ENCODE assay signal across 21 cellular contexts in the genomic region with DNA sequence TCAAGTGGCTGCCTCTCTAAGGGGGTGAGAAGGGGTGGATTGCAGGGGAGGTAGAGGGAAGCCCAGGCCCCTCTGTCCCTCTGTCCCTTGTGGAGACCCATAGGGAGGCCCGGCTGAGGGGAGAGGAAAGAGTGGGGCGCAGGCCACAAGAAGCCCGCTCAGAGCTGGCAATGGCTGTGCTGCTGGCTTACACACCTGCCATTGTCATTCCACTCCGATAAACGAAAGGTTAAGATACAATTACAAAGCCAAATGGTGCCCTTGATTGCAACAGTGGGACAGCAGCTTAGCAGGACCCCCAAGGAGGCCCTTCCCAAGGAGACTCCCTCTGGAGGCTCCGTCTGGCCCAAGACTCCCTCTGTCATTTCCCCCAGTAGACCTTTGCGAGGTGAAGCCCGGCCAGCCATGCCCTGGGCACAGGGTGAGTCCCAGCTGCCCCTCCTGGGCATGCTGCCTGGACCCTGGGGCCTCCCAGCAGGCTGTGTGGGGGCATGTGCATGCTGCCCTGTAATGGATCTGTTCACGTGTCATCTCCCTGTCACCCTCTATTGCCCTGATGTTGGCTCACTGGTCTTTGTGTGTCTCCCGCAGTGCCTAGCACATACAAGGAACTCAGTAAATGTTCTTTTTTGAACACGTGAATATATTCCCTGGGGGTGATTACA. TPM values are rescaled to one million over a fixed set of nuclear protein-coding genes. Genes with fewer than 3 reads are reported as not detected.
A peak's percentile ranks its signal among the peaks of the same experiment; 100 is the strongest.
DNase-seq lines count a peak whose midpoint lies in the region; ATAC-seq and TF ChIP-seq lines count a peak whose summit lies in the region.
"Had no signal": no experiment of that assay in that cellular context is flagged by ENCODE, and none has a peak within 500 bp of the region (broad histone marks: within the 10 kb centered on the region; RNA-seq: fewer than 3 reads in every experiment).

No MANE protein-coding gene starts in this region.

- intact Hi-C loops in left ventricle myocardium inferior (cut with micrococcal nuclease) = no loop called here

- peaks cover 53% of the 10 kb centered on the region for H3K4me1 ChIP-seq in SJCRH30
- peaks cover 70% of the 10 kb centered on the region for H3K4me1 ChIP-seq in left ventricle myocardium inferior
- H3K4me1 ChIP-seq in skeletal muscle tissue (ENCODE audit: control insufficient read depth in 3 of 3, insufficient read depth in 3 of 3, low read length in 3 of 3) = peaks cover 29 to 57% (median 49%) of the 10 kb centered on the region in 3 donors

- H3K27ac ChIP-seq in SJCRH30 (peak overlapping the region; percentile 57), left ventricle myocardium inferior (replicated peaks) (peak overlapping the region; percentile 69), skeletal muscle tissue (ENCODE audit: low read depth, low read length) (peak overlapping the region; percentile 37)
- H3K27ac ChIP-seq: BLaER1, SK-N-MC had no signal

- in situ Hi-C loops in GM13977 (cut with MboI; ENCODE audit: low pct_unique_long_range_greater_than_20kb, low sequenced_read_pairs, unreplicated experiment) = no loop called here

- peaks cover 9% of the 10 kb centered on the region for H3K4me1 Mint-ChIP-seq in T-helper 2 cell treated with Interferon-gamma antibody and Interleukin-4, amounts not matched to agents 5 μg/mL and 100 μg/mL, for 36 hours (ENCODE audit: low read depth)
- H3K4me1 Mint-ChIP-seq: CD8-positive, alpha-beta memory T cell had no signal

- no peak overlapping the region for H3K4me3 ChIP-seq in SJCRH30
- H3K4me3 ChIP-seq in left ventricle myocardium inferior = no peak overlapping the region
- H3K4me3 ChIP-seq in skeletal muscle tissue (ENCODE audit: low read length in 3 of 3) = peak overlapping the region in 2 of 3 donors; percentile 24 to 54
- H3K4me3 ChIP-seq: BLaER1, SK-N-MC had no signal

- H3K9me3 ChIP-seq in SJCRH30 (replicated peaks) = no peaks in the 10 kb centered on the region; the same call in 1 of the 2 replicates
- no peaks in the 10 kb centered on the region for H3K9me3 ChIP-seq in left ventricle myocardium inferior (replicated peaks)
- no peaks in the 10 kb centered on the region for H3K9me3 ChIP-seq in skeletal muscle tissue (ENCODE audit: control insufficient read depth in 3 of 3, low read length in 3 of 3)
- H3K9me3 ChIP-seq: BLaER1 had no signal

- H3K9me3 Mint-ChIP-seq in T-helper 2 cell treated with Interferon-gamma antibody and Interleukin-4, amounts not matched to agents 5 μg/mL and 100 μg/mL, for 36 hours = no peaks in the 10 kb centered on the region
- H3K9me3 Mint-ChIP-seq: HFFc6 had no signal

- H3K27me3 Mint-ChIP-seq in T-helper 2 cell treated with Interferon-gamma antibody and Interleukin-4, amounts not matched to agents 5 μg/mL and 100 μg/mL, for 36 hours (ENCODE audit: low read depth) = peaks cover 4% of the 10 kb centered on the region

- no peak overlapping the region for H3K27ac Mint-ChIP-seq in T-helper 2 cell treated with Interferon-gamma antibody and Interleukin-4, amounts not matched to agents 5 μg/mL and 100 μg/mL, for 36 hours
- H3K27ac Mint-ChIP-seq: CD8-positive, alpha-beta memory T cell; HFFc6 had no signal

- H3K4me3 Mint-ChIP-seq in T-helper 2 cell treated with Interferon-gamma antibody and Interleukin-4, amounts not matched to agents 5 μg/mL and 100 μg/mL, for 36 hours = no peak overlapping the region
- H3K4me3 Mint-ChIP-seq: CD8-positive, alpha-beta memory T cell; HFFc6 had no signal

- no peak for ATAC-seq in GM21825 (IDR thresholded peaks at IDR 0.05; ENCODE audit: unreplicated experiment)

- TF ChIP-seq CTCF in left ventricle myocardium inferior (IDR thresholded peaks at IDR 0.05; ENCODE audit: borderline replicate concordance) (no peak), GM13977 (IDR thresholded peaks at IDR 0.05; ENCODE audit: extremely low read depth, insufficient read depth, missing control alignments) (no peak)

- H3K36me3 ChIP-seq in SJCRH30 (no peaks in the 10 kb centered on the region), left ventricle myocardium inferior (no peaks in the 10 kb centered on the region), skeletal muscle tissue (ENCODE audit: control insufficient read depth in 3 of 3, insufficient read depth in 3 of 3, low read length in 3 of 3) (no peaks in the 10 kb centered on the region)
- H3K36me3 ChIP-seq: BLaER1 had no signal

- no peaks in the 10 kb centered on the region for H3K36me3 Mint-ChIP-seq in T-helper 2 cell treated with Interferon-gamma antibody and Interleukin-4, amounts not matched to agents 5 μg/mL and 100 μg/mL, for 36 hours (ENCODE audit: low read depth)
- H3K36me3 Mint-ChIP-seq: CD8-positive, alpha-beta memory T cell had no signal

- DNase-seq in NCI-H1694 treated with DMSO at 0.1 percent for 48 hours (lab: John Stamatoyannopoulos, UW) (peak; percentile 20), NCI-H1694 (lab: John Stamatoyannopoulos, UW) (no peak), SJCRH30 (peak; percentile 80 to 88), left ventricle myocardium inferior (peak; percentile 64), GM13977 (ENCODE audit: low spot score) (no peak)
- no peak for DNase-seq in T-helper 2 cell treated with Interferon-gamma antibody and Interleukin-4, amounts not matched to agents 5 μg/mL and 100 μg/mL, for 36 hours (ENCODE audit: low spot score)
- DNase-seq: 8988T; CD8-positive, alpha-beta memory T cell; DMS153; EL; GOT3; HFFc6; KBM-7; NCI-H524 treated with DMSO at 0.1 percent for 48 hours; NK-92 treated with Interleukin-12 subunit alpha and Interleukin-12 subunit beta, amount 100 ng/mL, for 24 hours; OCI-M1; RPMI8226 had no signal

- no peaks in the 10 kb centered on the region for H3K27me3 ChIP-seq in SJCRH30
- no peaks in the 10 kb centered on the region for H3K27me3 ChIP-seq in left ventricle myocardium inferior (ENCODE audit: low read depth)
- H3K27me3 ChIP-seq in skeletal muscle tissue (ENCODE audit: control insufficient read depth in 3 of 3, insufficient read depth in 3 of 3, low read length in 3 of 3) = peaks cover 0 to 7% (median 0%) of the 10 kb centered on the region in 3 donors
- H3K27me3 ChIP-seq: BLaER1 had no signal

- peak overlapping the region; percentile 27 to 76 (median 51) for H3K9ac ChIP-seq in skeletal muscle tissue (ENCODE audit: low read depth in 1 of 3, low read length in 3 of 3)
- H3K9ac ChIP-seq: BLaER1 had no signal

RNA-seq across cellular contexts. Expression of a gene that starts 45.2 kb away (rescaled TPM):
- total RNA-seq in SJCRH30 (2014; rRNA removed; shearing (Covaris generic)) = 3.5 and 5.1 TPM in 2 replicates
- total RNA-seq in left ventricle myocardium inferior (19.2 TPM), skeletal muscle tissue (1.0 TPM)
- total RNA-seq: CD8-positive, alpha-beta memory T cell had no signal

Comparison
In these comparisons a context has a peak if more than half of its experiments do, and no peak if none do; other contexts are left out.
1. DNase-seq: peak in NCI-H1694 treated with DMSO at 0.1 percent for 48 hours (single experiment), SJCRH30 (2 of 2) and left ventricle myocardium inferior (single experiment); none in NCI-H1694 (single experiment), T-helper 2 cell treated with Interferon-gamma antibody and Interleukin-4, amounts not matched to agents 5 μg/mL and 100 μg/mL, for 36 hours (single experiment) and GM13977 (single experiment).
2. H3K4me3 ChIP-seq: peak in skeletal muscle tissue (2 of 3); none in SJCRH30 (single experiment) and left ventricle myocardium inferior (single experiment).
3. Peak in every context shown above with its lines, with median percentiles within 50 percentile points of each other: H3K27ac ChIP-seq.